ENCODE assay signal across 19 cellular contexts in genomic region chr1:237570530-237570929, GRCh38.
A peak's percentile ranks its signal among the peaks of the same experiment; 100 is the strongest.
DNase-seq lines count a peak whose midpoint lies in the region; ATAC-seq and TF ChIP-seq lines count a peak whose summit lies in the region.
"Had no signal": no experiment of that assay in that cellular context is flagged by ENCODE, and none has a peak within 500 bp of the region (broad histone marks: within the 10 kb centered on the region; RNA-seq: fewer than 3 reads in every experiment).

No MANE protein-coding gene starts in this region.

- H3K9me3 ChIP-seq in Caco-2 = no peaks in the 10 kb centered on the region
- H3K9me3 ChIP-seq: neutrophil had no signal

- no peak overlapping the region for H3K4me3 Mint-ChIP-seq in activated CD4-positive, alpha-beta T cell treated with anti-CD3 and anti-CD28 coated beads, Interleukin-2, amount 10 ng/mL, durations not matched to agents 24 days and 14 days
- no peak overlapping the region for H3K4me3 Mint-ChIP-seq in Caco-2 (ENCODE audit: unreplicated experiment)
- H3K4me3 Mint-ChIP-seq: CD4-positive, alpha-beta T cell had no signal

- peaks cover 5% of the 10 kb centered on the region for H3K9me3 Mint-ChIP-seq in activated CD4-positive, alpha-beta T cell treated with anti-CD3 and anti-CD28 coated beads, Interleukin-2, amount 10 ng/mL, durations not matched to agents 24 days and 14 days
- no peaks in the 10 kb centered on the region for H3K9me3 Mint-ChIP-seq in Caco-2 (ENCODE audit: unreplicated experiment)

- H3K79me2 ChIP-seq in KMS-11 (ENCODE audit: insufficient read depth, low read depth) = no peaks in the 10 kb centered on the region

- H2AFZ ChIP-seq in KMS-11 (ENCODE audit: low read depth) = no peak overlapping the region

- no peak for ATAC-seq in HG02759 (IDR thresholded peaks at IDR 0.05; ENCODE audit: unreplicated experiment)

- TF ChIP-seq CTCF in KMS-11 (conservative IDR thresholded peaks at IDR 0.05; ENCODE audit: low read depth, low read length) (peak; percentile 26; the same call in 1 of the 2 replicates), brain microvascular endothelial cell (IDR thresholded peaks at IDR 0.05; ENCODE audit: low read depth, low read length, missing control alignments) (peak; percentile 18), retinal pigment epithelial cell (conservative IDR thresholded peaks at IDR 0.05; ENCODE audit: low read depth, low read length) (peak; percentile 13), Caco-2 (IDR thresholded peaks at IDR 0.05; ENCODE audit: insufficient read depth in 1 of 2, low read depth in 1 of 2, low read length in 1 of 2, severe bottlenecking in 1 of 2, unreplicated experiment in 1 of 2) (no peak)

- POLR2A ChIA-PET in Caco-2 (lab: Charles Lee) = no interaction called here

- no TSS peak for BruUV-seq in Caco-2 (replicated peaks; lab: Mats Ljungman, UMichigan)

- no peaks in the 10 kb centered on the region for H3K36me3 Mint-ChIP-seq in activated CD4-positive, alpha-beta T cell treated with anti-CD3 and anti-CD28 coated beads, Interleukin-2, amount 10 ng/mL, durations not matched to agents 24 days and 14 days (ENCODE audit: low read depth)
- no peaks in the 10 kb centered on the region for H3K36me3 Mint-ChIP-seq in Caco-2 (ENCODE audit: insufficient read depth, unreplicated experiment)

- H3K27ac Mint-ChIP-seq in activated CD4-positive, alpha-beta T cell treated with anti-CD3 and anti-CD28 coated beads, Interleukin-2, amount 10 ng/mL, durations not matched to agents 24 days and 14 days = no peak overlapping the region
- H3K27ac Mint-ChIP-seq in Caco-2 (ENCODE audit: unreplicated experiment) = no peak overlapping the region
- H3K27ac Mint-ChIP-seq: CD4-positive, alpha-beta T cell had no signal

- peak; percentile 47 for DNase-seq in activated CD4-positive, alpha-beta T cell treated with anti-CD3 and anti-CD28 coated beads, Interleukin-2, amount 10 ng/mL, durations not matched to agents 24 days and 14 days
- no peak for DNase-seq in activated CD4-positive, alpha-beta T cell treated with anti-CD3 and anti-CD28 coated beads for 4 hours
- DNase-seq in brain microvascular endothelial cell (no peak), retinal pigment epithelial cell (ENCODE audit: low read depth) (no peak), COR-L47 (lab: John Stamatoyannopoulos, UW) (no peak), Caco-2 (no peak)
- DNase-seq: activated effector memory CD4-positive, alpha-beta T cell treated with anti-CD3 and anti-CD28 coated beads, Interleukin-2, amount 50 U/mL, for 16 hours; CD4-positive, alpha-beta T cell; foreskin melanocyte; mesenchymal stem cell; NCI-H2029 treated with DMSO at 0.1 percent for 48 hours; NCI-H526 treated with DMSO at 0.1 percent for 48 hours; sigmoid colon; stimulated activated CD4-positive, alpha-beta T cell treated with anti-CD3 and anti-CD28 coated beads, Interleukin-4, amount 100 ng/mL, for 1 hour; tibial artery had no signal

- intact Hi-C loops in activated CD4-positive, alpha-beta T cell treated with anti-CD3 and anti-CD28 coated beads, Interleukin-2, amount 10 ng/mL, durations not matched to agents 24 days and 14 days (cut with micrococcal nuclease) = no loop called here
- intact Hi-C loops in Caco-2 (cut with micrococcal nuclease; ENCODE audit: unreplicated experiment) = no loop called here

- H3K9ac ChIP-seq in KMS-11 = no peak overlapping the region

- H3K36me3 ChIP-seq in KMS-11 (ENCODE audit: insufficient read depth) = no peaks in the 10 kb centered on the region
- no peaks in the 10 kb centered on the region for H3K36me3 ChIP-seq in brain microvascular endothelial cell (replicated peaks)
- H3K36me3 ChIP-seq in Caco-2 (ENCODE audit: control insufficient read depth, insufficient read depth, low read length) = no peaks in the 10 kb centered on the region
- H3K36me3 ChIP-seq: neutrophil had no signal

- no peak overlapping the region for H3K27ac ChIP-seq in KMS-11
- no peak overlapping the region for H3K27ac ChIP-seq in brain microvascular endothelial cell
- H3K27ac ChIP-seq: neutrophil, RWPE1, sigmoid colon, tibial artery had no signal

- H3K4me1 ChIP-seq in KMS-11 (ENCODE audit: low read depth, poor library complexity, severe bottlenecking) = no peaks in the 10 kb centered on the region
- no peaks in the 10 kb centered on the region for H3K4me1 ChIP-seq in Caco-2
- H3K4me1 ChIP-seq: sigmoid colon, tibial artery had no signal

- H3K4me1 Mint-ChIP-seq in activated CD4-positive, alpha-beta T cell treated with anti-CD3 and anti-CD28 coated beads, Interleukin-2, amount 10 ng/mL, durations not matched to agents 24 days and 14 days = no peaks in the 10 kb centered on the region
- no peaks in the 10 kb centered on the region for H3K4me1 Mint-ChIP-seq in Caco-2 (ENCODE audit: low read depth, unreplicated experiment)

- H3K27me3 ChIP-seq in KMS-11 (ENCODE audit: insufficient read depth, low read depth) (no peaks in the 10 kb centered on the region), brain microvascular endothelial cell (replicated peaks) (no peaks in the 10 kb centered on the region), Caco-2 (replicated peaks; ENCODE audit: control insufficient read depth, insufficient read depth, low read length) (no peaks in the 10 kb centered on the region)
- H3K27me3 ChIP-seq: neutrophil, sigmoid colon, tibial artery had no signal

- no peaks in the 10 kb centered on the region for H4K20me1 ChIP-seq in KMS-11 (ENCODE audit: insufficient read depth)

- H3K27me3 Mint-ChIP-seq in activated CD4-positive, alpha-beta T cell treated with anti-CD3 and anti-CD28 coated beads, Interleukin-2, amount 10 ng/mL, durations not matched to agents 24 days and 14 days = no peaks in the 10 kb centered on the region
- H3K27me3 Mint-ChIP-seq in Caco-2 (ENCODE audit: insufficient read depth, unreplicated experiment) = peaks cover 5% of the 10 kb centered on the region
- H3K27me3 Mint-ChIP-seq: CD4-positive, alpha-beta T cell had no signal

- H3K4me2 ChIP-seq in KMS-11 = no peak overlapping the region

- in situ Hi-C loops in brain microvascular endothelial cell (cut with HindIII; ENCODE audit: low pct_ligation_motif_present, low sequenced_read_pairs) = no loop called here

- CTCF ChIA-PET in Caco-2 (lab: Charles Lee) = no interaction called here

- no peak overlapping the region for H3K4me3 ChIP-seq in KMS-11 (IDR thresholded peaks at IDR 0.05; ENCODE audit: insufficient read depth, low read depth, low read length)
- H3K4me3 ChIP-seq in brain microvascular endothelial cell (ENCODE audit: low read depth, low read length) = no peak overlapping the region
- no peak overlapping the region for H3K4me3 ChIP-seq in retinal pigment epithelial cell (ENCODE audit: low read length)
- H3K4me3 ChIP-seq in Caco-2 (ENCODE audit: low read depth, low read length) = no peak overlapping the region
- H3K4me3 ChIP-seq: sigmoid colon, tibial artery had no signal

Comparison
In these comparisons a context has a peak if more than half of its experiments do, and no peak if none do; other contexts are left out.
1. CTCF ChIP-seq: peak in KMS-11 (single experiment), brain microvascular endothelial cell (single experiment) and retinal pigment epithelial cell (single experiment); none in Caco-2 (0 of 2).